12 cellular contexts compared by ENCODE assay signal in genomic region chr2:36389081-36389480, GRCh38. TPM values are rescaled to one million over a fixed set of nuclear protein-coding genes. Genes with fewer than 3 reads are reported as not detected.
A peak's percentile ranks its signal among the peaks of the same experiment; 100 is the strongest.
DNase-seq lines count a peak whose midpoint lies in the region; ATAC-seq and TF ChIP-seq lines count a peak whose summit lies in the region.
"Had no signal": no experiment of that assay in that cellular context is flagged by ENCODE, and none has a peak within 500 bp of the region (broad histone marks: within the 10 kb centered on the region; RNA-seq: fewer than 3 reads in every experiment).

No MANE protein-coding gene starts in this region.

- no peak overlapping the region for H2AFZ ChIP-seq in ACC112 (ENCODE audit: low read length, unreplicated experiment)

- H3K4me3 Mint-ChIP-seq in naive thymus-derived CD8-positive, alpha-beta T cell, result no peak overlapping the region
- H3K4me3 Mint-ChIP-seq: activated naive CD8-positive, alpha-beta T cell treated with anti-CD3 and anti-CD28 coated beads, Interleukin-2, amount 50 U/mL, for 24 hours; natural killer cell had no signal

- no peak for ATAC-seq in naive thymus-derived CD8-positive, alpha-beta T cell
- ATAC-seq: activated naive CD8-positive, alpha-beta T cell treated with anti-CD3 and anti-CD28 coated beads, Interleukin-2, amount 50 U/mL, for 24 hours; natural killer cell had no signal

- H3K79me2 ChIP-seq in ACC112 (ENCODE audit: control insufficient read depth, insufficient read depth, low read length, unreplicated experiment), result peaks cover 95% of the 10 kb centered on the region

- DNase-seq in SJCRH30 (peak; percentile 30 to 51), fibroblast of the aortic adventitia (ENCODE audit: low read depth) (peak; percentile 74), NCI-H446 (lab: John Stamatoyannopoulos, UW) (no peak), COLO668 (lab: John Stamatoyannopoulos, UW; ENCODE audit: unreplicated experiment) (no peak)
- no peak for DNase-seq in naive thymus-derived CD8-positive, alpha-beta T cell
- no peak for DNase-seq in activated effector memory CD4-positive, alpha-beta T cell treated with Interleukin-2 at 50 U/mL for 16 hours
- DNase-seq: activated CD4-positive, alpha-beta T cell treated with anti-CD3 and anti-CD28 coated beads, Interleukin-2, amount 50 U/mL, for 1 hour; activated naive CD8-positive, alpha-beta T cell treated with anti-CD3 and anti-CD28 coated beads, Interleukin-2, amount 50 U/mL, for 24 hours; natural killer cell had no signal

- H3K4me3 ChIP-seq in ACC112 (ENCODE audit: low read depth, low read length), result peak overlapping the region; percentile 26; the same call in 1 of the 2 replicates
- peak overlapping the region; percentile 10; the same call in 1 of the 2 replicates for H3K4me3 ChIP-seq in SJCRH30
- H3K4me3 ChIP-seq in fibroblast of the aortic adventitia (ENCODE audit: low read depth, low read length), result no peak overlapping the region
- peak overlapping the region in 1 of 2 donors; percentile 5 for H3K4me3 ChIP-seq in muscle layer of duodenum (ENCODE audit: low read depth in 1 of 2, low read length in 2 of 2)
- H3K4me3 ChIP-seq: vagina had no signal

- H3K27me3 Mint-ChIP-seq in naive thymus-derived CD8-positive, alpha-beta T cell, result peaks cover 0 to 6% (median 0%) of the 10 kb centered on the region in 5 donors
- H3K27me3 Mint-ChIP-seq: activated naive CD8-positive, alpha-beta T cell treated with anti-CD3 and anti-CD28 coated beads, Interleukin-2, amount 50 U/mL, for 24 hours had no signal

- H3K27ac ChIP-seq in ACC112 (ENCODE audit: low read depth, low read length) (peak overlapping the region; percentile 60), SJCRH30 (peak overlapping the region; percentile 48), muscle layer of duodenum (ENCODE audit: low read length) (peak overlapping the region; percentile 12)
- H3K27ac ChIP-seq: vagina had no signal

- H3K4me1 ChIP-seq in ACC112 (ENCODE audit: control insufficient read depth, insufficient read depth, low read length, unreplicated experiment) (peaks cover 62% of the 10 kb centered on the region), SJCRH30 (peaks cover 40% of the 10 kb centered on the region), muscle layer of duodenum (ENCODE audit: control insufficient read depth in 1 of 2, insufficient read depth in 2 of 2, low read length in 2 of 2) (peaks cover 0 to 20% of the 10 kb centered on the region in 2 donors)

- H3K27ac Mint-ChIP-seq in naive thymus-derived CD8-positive, alpha-beta T cell, result no peak overlapping the region
- H3K27ac Mint-ChIP-seq: activated naive CD8-positive, alpha-beta T cell treated with anti-CD3 and anti-CD28 coated beads, Interleukin-2, amount 50 U/mL, for 24 hours; natural killer cell had no signal

- H3K27me3 ChIP-seq in ACC112 (ENCODE audit: insufficient read depth, low read length) (no peaks in the 10 kb centered on the region), SJCRH30 (no peaks in the 10 kb centered on the region), muscle layer of duodenum (ENCODE audit: low read depth, low read length) (no peaks in the 10 kb centered on the region)
- H3K27me3 ChIP-seq: vagina had no signal

- H3K36me3 ChIP-seq in ACC112 (ENCODE audit: insufficient read depth, low read length), result peaks cover 9% of the 10 kb centered on the region
- H3K36me3 ChIP-seq in SJCRH30, result no peaks in the 10 kb centered on the region
- no peaks in the 10 kb centered on the region for H3K36me3 ChIP-seq in muscle layer of duodenum (ENCODE audit: control insufficient read depth in 1 of 2, insufficient read depth in 2 of 2, low read length in 2 of 2)
- H3K36me3 ChIP-seq: vagina had no signal

- POLR2A ChIA-PET in naive thymus-derived CD8-positive, alpha-beta T cell (lab: Charles Lee), result no interaction called here

- no peak for TF ChIP-seq CTCF in fibroblast of the aortic adventitia (IDR thresholded peaks at IDR 0.05; ENCODE audit: insufficient read depth, low read length)

- H3K36me3 Mint-ChIP-seq in naive thymus-derived CD8-positive, alpha-beta T cell, result no peaks in the 10 kb centered on the region
- H3K36me3 Mint-ChIP-seq: natural killer cell had no signal

- no peaks in the 10 kb centered on the region for H3K9me3 Mint-ChIP-seq in naive thymus-derived CD8-positive, alpha-beta T cell
- H3K9me3 Mint-ChIP-seq: activated naive CD8-positive, alpha-beta T cell treated with anti-CD3 and anti-CD28 coated beads, Interleukin-2, amount 50 U/mL, for 24 hours; natural killer cell had no signal

- H3K9me3 ChIP-seq in SJCRH30 (replicated peaks) (no peaks in the 10 kb centered on the region), muscle layer of duodenum (ENCODE audit: control insufficient read depth in 1 of 2, low read length in 2 of 2) (no peaks in the 10 kb centered on the region)
- H3K9me3 ChIP-seq: vagina had no signal

- peaks cover 4 to 10% (median 8%) of the 10 kb centered on the region in 4 donors for H3K4me1 Mint-ChIP-seq in naive thymus-derived CD8-positive, alpha-beta T cell

RNA-seq across cellular contexts. Expression of gene CRIM1, which starts 33.5 kb away (rescaled TPM):
- 10.2 and 12.6 TPM in 2 replicates for total RNA-seq in SJCRH30 (2014; rRNA removed; shearing (Covaris generic))
- 100 and 108 TPM in 2 replicates for total RNA-seq in fibroblast of the aortic adventitia (ENCODE audit: low replicate concordance)
- 1 to 10 TPM in 1 of 2 experiments, under 1 TPM in 1; 0.88 to 2.0 TPM for total RNA-seq in naive thymus-derived CD8-positive, alpha-beta T cell
- polyA plus RNA-seq in naive thymus-derived CD8-positive, alpha-beta T cell, result 1 to 10 TPM in 1 of 3 donors, under 1 TPM in 2; 0.12 to 1.3 (median 0.38) TPM

Comparison
In these comparisons a context has a peak if more than half of its experiments do, and no peak if none do; other contexts are left out.
1. DNase-seq: peak in SJCRH30 (2 of 2) and fibroblast of the aortic adventitia (single experiment); none in NCI-H446 (0 of 2), naive thymus-derived CD8-positive, alpha-beta T cell (0 of 10), COLO668 (single experiment) and activated effector memory CD4-positive, alpha-beta T cell treated with Interleukin-2 at 50 U/mL for 16 hours (single experiment).
2. Peak in every context shown above with its lines, with median percentiles within 50 percentile points of each other: H3K27ac ChIP-seq.